Comparison of ENCODE assay signal across 1 cellular context in the genomic region with DNA sequence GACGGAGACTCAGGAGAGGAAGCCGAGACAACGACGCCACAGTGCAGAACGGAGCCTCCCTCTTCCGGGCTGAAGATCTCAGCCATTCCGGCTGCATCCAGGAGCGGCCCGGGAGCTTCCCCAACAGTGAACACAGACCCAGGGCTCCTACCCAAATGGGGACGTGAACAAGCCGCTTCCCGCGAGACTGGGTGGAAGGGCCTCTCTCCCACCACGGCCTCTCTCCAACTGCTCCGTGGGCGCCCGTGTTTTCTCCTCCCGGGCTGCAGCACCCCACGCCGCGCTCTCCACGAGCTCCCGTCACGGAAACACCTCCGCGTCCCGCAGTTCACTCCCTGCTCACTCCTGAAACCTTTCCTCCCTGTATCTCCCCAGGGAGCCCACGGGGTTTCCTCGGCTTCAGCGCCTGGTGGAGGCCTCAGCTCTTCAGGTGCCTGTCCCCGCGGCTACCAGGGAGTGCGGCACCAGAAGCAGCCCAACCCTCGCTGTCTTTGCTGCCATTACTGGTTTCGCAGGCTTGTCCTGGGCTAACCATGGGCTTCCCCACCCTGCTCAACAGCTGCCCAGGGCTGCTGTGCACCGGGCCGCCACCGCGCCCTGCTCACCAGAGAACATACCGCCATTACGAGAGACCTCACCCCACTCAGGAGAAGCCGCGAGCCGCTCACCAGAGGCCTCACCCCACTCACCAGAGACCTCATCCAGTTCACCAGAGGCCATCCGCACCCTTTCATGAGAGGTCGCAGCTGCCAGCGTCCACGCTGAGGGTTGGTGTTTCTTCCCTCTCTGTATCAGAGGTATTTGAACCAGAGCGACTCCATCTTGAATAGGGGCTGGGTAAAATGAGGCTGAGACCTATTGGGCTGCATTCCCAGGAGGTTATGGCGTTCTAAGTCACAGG.
TF ChIP-seq lines count a peak whose summit lies in the region.

No MANE protein-coding gene starts in this region.

TF ChIP-seq in K562, 482 proteins besides CTCF, POLR2A, EP300 and RAD21 (continued from another document and continues in another):
- TF ChIP-seq, protein P1, sequence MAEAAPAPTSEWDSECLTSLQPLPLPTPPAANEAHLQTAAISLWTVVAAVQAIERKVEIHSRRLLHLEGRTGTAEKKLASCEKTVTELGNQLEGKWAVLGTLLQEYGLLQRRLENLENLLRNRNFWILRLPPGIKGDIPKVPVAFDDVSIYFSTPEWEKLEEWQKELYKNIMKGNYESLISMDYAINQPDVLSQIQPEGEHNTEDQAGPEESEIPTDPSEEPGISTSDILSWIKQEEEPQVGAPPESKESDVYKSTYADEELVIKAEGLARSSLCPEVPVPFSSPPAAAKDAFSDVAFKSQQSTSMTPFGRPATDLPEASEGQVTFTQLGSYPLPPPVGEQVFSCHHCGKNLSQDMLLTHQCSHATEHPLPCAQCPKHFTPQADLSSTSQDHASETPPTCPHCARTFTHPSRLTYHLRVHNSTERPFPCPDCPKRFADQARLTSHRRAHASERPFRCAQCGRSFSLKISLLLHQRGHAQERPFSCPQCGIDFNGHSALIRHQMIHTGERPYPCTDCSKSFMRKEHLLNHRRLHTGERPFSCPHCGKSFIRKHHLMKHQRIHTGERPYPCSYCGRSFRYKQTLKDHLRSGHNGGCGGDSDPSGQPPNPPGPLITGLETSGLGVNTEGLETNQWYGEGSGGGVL (CRISPR knock-in tag; IDR thresholded peaks at IDR 0.05), result peak; percentile 97
- TF ChIP-seq RBM34 (IDR thresholded peaks at IDR 0.05; ENCODE audit: borderline replicate concordance, insufficient read depth, low read length) (no peak), SMAD2 (IDR thresholded peaks at IDR 0.05; ENCODE audit: low read depth, low read length) (no peak), ELF2 (CRISPR knock-in tag; IDR thresholded peaks at IDR 0.05) (peak; percentile 92), ETV1 (tag; conservative IDR thresholded peaks at IDR 0.05; ENCODE audit: low read depth) (peak; percentile 94), RFX7 (CRISPR knock-in tag; IDR thresholded peaks at IDR 0.05) (peak; percentile 98), RAD51 (IDR thresholded peaks at IDR 0.05; ENCODE audit: borderline replicate concordance, low read depth) (no peak), POLR2H (tag; IDR thresholded peaks at IDR 0.05; ENCODE audit: low read depth) (no peak), MAFF (IDR thresholded peaks at IDR 0.05; ENCODE audit: low read length) (no peak), ARID2 (IDR thresholded peaks at IDR 0.05) (no peak), HNRNPK (IDR thresholded peaks at IDR 0.05; ENCODE audit: low read depth, low read length, poor library complexity, severe bottlenecking) (no peak), XRCC3 (IDR thresholded peaks at IDR 0.05) (no peak), FOXK2 (conservative IDR thresholded peaks at IDR 0.05 in 1 of 2, IDR thresholded peaks at IDR 0.05 in 1 of 2; ENCODE audit: low read depth in 2 of 2) (no peak), NELFE (IDR thresholded peaks at IDR 0.05; ENCODE audit: insufficient read depth, insufficient read length) (no peak), CBX2 (IDR thresholded peaks at IDR 0.05; ENCODE audit: insufficient read depth, low read length, poor library complexity, severe bottlenecking) (no peak), KAT2B (IDR thresholded peaks at IDR 0.05; ENCODE audit: low read depth, low read length) (no peak), NEUROD1 (IDR thresholded peaks at IDR 0.05; ENCODE audit: borderline replicate concordance, low read depth, low read length, partially characterized antibody) (no peak), FOSL1 (tag; conservative IDR thresholded peaks at IDR 0.05) (peak; percentile 70; the same call in 1 of the 2 replicates), MED1 (CRISPR knock-in tag; IDR thresholded peaks at IDR 0.05; ENCODE audit: borderline replicate concordance) (no peak), NFYB (IDR thresholded peaks at IDR 0.05; ENCODE audit: extremely low read depth, insufficient read length) (no peak), ZNF780A (CRISPR knock-in tag; IDR thresholded peaks at IDR 0.05) (peak; percentile 90; the same call in 1 of the 2 replicates), RBBP5 (IDR thresholded peaks at IDR 0.05; ENCODE audit: borderline replicate concordance, insufficient read depth, low read length, poor library complexity, severe bottlenecking) (peak; percentile 30), ZNF77 (CRISPR knock-in tag; IDR thresholded peaks at IDR 0.05) (no peak), ZFP30 (CRISPR knock-in tag; IDR thresholded peaks at IDR 0.05; ENCODE audit: borderline replicate concordance) (peak; percentile 44; the same call in 1 of the 2 replicates), TAF1 (IDR thresholded peaks at IDR 0.05; ENCODE audit: control insufficient read depth, extremely low read depth, insufficient read depth, low read length, severe bottlenecking) (peak; percentile 52), MCM2 (IDR thresholded peaks at IDR 0.05; ENCODE audit: low read depth) (no peak), ZNF589 (CRISPR knock-in tag; IDR thresholded peaks at IDR 0.05; ENCODE audit: low read depth) (peak; percentile 100), CBFB (CRISPR knock-in tag; IDR thresholded peaks at IDR 0.05) (no peak), TEAD2 (tag; IDR thresholded peaks at IDR 0.05) (peak; percentile 98), HNRNPH1 (optimal IDR thresholded peaks at IDR 0.05; ENCODE audit: low read depth, low read length) (no peak), ZNF695 (CRISPR knock-in tag; IDR thresholded peaks at IDR 0.05) (peak; percentile 99), RUNX1 (IDR thresholded peaks at IDR 0.05; ENCODE audit: low read depth) (no peak), ZNF79 (CRISPR knock-in tag; IDR thresholded peaks at IDR 0.05; ENCODE audit: low read depth) (peak; percentile 99), ZEB2 (IDR thresholded peaks at IDR 0.05) (no peak), TFAM (CRISPR knock-in tag; conservative IDR thresholded peaks at IDR 0.05) (no peak), DNMT1 (IDR thresholded peaks at IDR 0.05) (no peak), MXI1 (IDR thresholded peaks at IDR 0.05; ENCODE audit: low read depth, low read length) (no peak), PHF8 (IDR thresholded peaks at IDR 0.05; ENCODE audit: borderline replicate concordance, low read length) (peak; percentile 26; the same call in 1 of the 2 replicates), NFATC3 (IDR thresholded peaks at IDR 0.05) (no peak), L3MBTL2 (IDR thresholded peaks at IDR 0.05) (no peak)
- TF ChIP-seq, protein P2, sequence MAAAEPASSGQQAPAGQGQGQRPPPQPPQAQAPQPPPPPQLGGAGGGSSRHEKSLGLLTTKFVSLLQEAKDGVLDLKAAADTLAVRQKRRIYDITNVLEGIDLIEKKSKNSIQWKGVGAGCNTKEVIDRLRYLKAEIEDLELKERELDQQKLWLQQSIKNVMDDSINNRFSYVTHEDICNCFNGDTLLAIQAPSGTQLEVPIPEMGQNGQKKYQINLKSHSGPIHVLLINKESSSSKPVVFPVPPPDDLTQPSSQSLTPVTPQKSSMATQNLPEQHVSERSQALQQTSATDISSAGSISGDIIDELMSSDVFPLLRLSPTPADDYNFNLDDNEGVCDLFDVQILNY (CRISPR knock-in tag; IDR thresholded peaks at IDR 0.05), result no peak
- TF ChIP-seq, protein P3, sequence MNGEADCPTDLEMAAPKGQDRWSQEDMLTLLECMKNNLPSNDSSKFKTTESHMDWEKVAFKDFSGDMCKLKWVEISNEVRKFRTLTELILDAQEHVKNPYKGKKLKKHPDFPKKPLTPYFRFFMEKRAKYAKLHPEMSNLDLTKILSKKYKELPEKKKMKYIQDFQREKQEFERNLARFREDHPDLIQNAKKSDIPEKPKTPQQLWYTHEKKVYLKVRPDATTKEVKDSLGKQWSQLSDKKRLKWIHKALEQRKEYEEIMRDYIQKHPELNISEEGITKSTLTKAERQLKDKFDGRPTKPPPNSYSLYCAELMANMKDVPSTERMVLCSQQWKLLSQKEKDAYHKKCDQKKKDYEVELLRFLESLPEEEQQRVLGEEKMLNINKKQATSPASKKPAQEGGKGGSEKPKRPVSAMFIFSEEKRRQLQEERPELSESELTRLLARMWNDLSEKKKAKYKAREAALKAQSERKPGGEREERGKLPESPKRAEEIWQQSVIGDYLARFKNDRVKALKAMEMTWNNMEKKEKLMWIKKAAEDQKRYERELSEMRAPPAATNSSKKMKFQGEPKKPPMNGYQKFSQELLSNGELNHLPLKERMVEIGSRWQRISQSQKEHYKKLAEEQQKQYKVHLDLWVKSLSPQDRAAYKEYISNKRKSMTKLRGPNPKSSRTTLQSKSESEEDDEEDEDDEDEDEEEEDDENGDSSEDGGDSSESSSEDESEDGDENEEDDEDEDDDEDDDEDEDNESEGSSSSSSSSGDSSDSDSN (IDR thresholded peaks at IDR 0.05; ENCODE audit: borderline replicate concordance in 1 of 2, low read depth in 2 of 2, low read length in 2 of 2), result peak in 1 of 2 experiments; percentile 23; a peak in 1 of 4 replicates
- TF ChIP-seq, protein P4, sequence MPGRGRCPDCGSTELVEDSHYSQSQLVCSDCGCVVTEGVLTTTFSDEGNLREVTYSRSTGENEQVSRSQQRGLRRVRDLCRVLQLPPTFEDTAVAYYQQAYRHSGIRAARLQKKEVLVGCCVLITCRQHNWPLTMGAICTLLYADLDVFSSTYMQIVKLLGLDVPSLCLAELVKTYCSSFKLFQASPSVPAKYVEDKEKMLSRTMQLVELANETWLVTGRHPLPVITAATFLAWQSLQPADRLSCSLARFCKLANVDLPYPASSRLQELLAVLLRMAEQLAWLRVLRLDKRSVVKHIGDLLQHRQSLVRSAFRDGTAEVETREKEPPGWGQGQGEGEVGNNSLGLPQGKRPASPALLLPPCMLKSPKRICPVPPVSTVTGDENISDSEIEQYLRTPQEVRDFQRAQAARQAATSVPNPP (IDR thresholded peaks at IDR 0.05; ENCODE audit: borderline replicate concordance, insufficient read depth, insufficient read length), result no peak
- TF ChIP-seq, protein P5, sequence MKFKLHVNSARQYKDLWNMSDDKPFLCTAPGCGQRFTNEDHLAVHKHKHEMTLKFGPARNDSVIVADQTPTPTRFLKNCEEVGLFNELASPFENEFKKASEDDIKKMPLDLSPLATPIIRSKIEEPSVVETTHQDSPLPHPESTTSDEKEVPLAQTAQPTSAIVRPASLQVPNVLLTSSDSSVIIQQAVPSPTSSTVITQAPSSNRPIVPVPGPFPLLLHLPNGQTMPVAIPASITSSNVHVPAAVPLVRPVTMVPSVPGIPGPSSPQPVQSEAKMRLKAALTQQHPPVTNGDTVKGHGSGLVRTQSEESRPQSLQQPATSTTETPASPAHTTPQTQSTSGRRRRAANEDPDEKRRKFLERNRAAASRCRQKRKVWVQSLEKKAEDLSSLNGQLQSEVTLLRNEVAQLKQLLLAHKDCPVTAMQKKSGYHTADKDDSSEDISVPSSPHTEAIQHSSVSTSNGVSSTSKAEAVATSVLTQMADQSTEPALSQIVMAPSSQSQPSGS (CRISPR knock-in tag; IDR thresholded peaks at IDR 0.05), result no peak
- TF ChIP-seq, protein P6, sequence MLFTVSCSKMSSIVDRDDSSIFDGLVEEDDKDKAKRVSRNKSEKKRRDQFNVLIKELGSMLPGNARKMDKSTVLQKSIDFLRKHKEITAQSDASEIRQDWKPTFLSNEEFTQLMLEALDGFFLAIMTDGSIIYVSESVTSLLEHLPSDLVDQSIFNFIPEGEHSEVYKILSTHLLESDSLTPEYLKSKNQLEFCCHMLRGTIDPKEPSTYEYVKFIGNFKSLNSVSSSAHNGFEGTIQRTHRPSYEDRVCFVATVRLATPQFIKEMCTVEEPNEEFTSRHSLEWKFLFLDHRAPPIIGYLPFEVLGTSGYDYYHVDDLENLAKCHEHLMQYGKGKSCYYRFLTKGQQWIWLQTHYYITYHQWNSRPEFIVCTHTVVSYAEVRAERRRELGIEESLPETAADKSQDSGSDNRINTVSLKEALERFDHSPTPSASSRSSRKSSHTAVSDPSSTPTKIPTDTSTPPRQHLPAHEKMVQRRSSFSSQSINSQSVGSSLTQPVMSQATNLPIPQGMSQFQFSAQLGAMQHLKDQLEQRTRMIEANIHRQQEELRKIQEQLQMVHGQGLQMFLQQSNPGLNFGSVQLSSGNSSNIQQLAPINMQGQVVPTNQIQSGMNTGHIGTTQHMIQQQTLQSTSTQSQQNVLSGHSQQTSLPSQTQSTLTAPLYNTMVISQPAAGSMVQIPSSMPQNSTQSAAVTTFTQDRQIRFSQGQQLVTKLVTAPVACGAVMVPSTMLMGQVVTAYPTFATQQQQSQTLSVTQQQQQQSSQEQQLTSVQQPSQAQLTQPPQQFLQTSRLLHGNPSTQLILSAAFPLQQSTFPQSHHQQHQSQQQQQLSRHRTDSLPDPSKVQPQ (CRISPR knock-in tag; IDR thresholded peaks at IDR 0.05; ENCODE audit: borderline replicate concordance), result peak; percentile 98
- TF ChIP-seq, protein P7, sequence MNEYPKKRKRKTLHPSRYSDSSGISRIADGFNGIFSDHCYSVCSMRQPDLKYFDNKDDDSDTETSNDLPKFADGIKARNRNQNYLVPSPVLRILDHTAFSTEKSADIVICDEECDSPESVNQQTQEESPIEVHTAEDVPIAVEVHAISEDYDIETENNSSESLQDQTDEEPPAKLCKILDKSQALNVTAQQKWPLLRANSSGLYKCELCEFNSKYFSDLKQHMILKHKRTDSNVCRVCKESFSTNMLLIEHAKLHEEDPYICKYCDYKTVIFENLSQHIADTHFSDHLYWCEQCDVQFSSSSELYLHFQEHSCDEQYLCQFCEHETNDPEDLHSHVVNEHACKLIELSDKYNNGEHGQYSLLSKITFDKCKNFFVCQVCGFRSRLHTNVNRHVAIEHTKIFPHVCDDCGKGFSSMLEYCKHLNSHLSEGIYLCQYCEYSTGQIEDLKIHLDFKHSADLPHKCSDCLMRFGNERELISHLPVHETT (CRISPR knock-in tag; conservative IDR thresholded peaks at IDR 0.05 in 1 of 2, IDR thresholded peaks at IDR 0.05 in 1 of 2), result peak in 1 of 2 experiments; percentile 99; a peak in 2 of 4 replicates
- TF ChIP-seq, protein P8, sequence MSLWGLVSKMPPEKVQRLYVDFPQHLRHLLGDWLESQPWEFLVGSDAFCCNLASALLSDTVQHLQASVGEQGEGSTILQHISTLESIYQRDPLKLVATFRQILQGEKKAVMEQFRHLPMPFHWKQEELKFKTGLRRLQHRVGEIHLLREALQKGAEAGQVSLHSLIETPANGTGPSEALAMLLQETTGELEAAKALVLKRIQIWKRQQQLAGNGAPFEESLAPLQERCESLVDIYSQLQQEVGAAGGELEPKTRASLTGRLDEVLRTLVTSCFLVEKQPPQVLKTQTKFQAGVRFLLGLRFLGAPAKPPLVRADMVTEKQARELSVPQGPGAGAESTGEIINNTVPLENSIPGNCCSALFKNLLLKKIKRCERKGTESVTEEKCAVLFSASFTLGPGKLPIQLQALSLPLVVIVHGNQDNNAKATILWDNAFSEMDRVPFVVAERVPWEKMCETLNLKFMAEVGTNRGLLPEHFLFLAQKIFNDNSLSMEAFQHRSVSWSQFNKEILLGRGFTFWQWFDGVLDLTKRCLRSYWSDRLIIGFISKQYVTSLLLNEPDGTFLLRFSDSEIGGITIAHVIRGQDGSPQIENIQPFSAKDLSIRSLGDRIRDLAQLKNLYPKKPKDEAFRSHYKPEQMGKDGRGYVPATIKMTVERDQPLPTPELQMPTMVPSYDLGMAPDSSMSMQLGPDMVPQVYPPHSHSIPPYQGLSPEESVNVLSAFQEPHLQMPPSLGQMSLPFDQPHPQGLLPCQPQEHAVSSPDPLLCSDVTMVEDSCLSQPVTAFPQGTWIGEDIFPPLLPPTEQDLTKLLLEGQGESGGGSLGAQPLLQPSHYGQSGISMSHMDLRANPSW (CRISPR knock-in tag; IDR thresholded peaks at IDR 0.05), result no peak
